ENCODE assay signal across 1 cellular context in the genomic region with DNA sequence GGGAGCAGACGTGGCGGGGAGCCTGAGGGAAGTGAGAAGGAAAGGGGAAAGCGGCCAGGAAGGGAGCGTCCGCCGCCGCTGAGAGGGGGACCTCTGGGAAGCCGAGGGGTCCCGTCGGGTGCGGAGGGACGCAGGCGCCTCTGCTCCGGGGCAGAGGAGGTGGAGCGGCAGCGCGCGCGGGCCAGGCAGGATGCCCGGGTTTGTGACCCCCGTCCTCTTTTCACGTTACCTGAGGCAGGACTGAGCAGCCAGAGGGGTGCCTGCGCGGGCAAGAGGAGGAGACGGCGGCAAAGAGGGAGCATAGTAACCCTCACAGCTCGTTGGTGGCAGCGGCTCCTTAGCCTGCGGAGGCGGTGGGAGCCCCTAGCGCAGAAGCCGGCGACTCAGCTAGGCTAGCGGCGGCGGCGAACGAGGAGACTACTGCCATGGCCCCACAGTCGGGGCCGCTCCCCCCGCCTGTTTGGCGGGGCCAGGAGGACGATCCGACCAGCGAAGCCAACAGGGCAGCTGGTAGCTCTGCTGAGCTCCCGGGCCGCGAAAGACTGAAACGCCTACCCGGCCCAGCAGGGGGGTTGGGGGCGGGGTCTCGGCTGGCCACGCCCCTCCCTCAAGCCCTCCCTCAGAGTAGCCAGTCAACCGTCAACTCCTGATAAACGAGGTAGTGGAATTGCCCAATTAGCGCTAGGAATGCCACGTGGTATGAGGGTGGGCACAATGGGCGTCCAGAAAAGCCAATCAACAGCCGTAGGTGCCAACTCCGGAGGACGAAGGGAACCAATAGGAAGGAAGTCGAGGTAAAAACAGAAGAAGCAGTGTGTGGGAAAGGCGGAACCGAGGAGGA.
TF ChIP-seq lines count a peak whose summit lies in the region.

A gene with protein sequence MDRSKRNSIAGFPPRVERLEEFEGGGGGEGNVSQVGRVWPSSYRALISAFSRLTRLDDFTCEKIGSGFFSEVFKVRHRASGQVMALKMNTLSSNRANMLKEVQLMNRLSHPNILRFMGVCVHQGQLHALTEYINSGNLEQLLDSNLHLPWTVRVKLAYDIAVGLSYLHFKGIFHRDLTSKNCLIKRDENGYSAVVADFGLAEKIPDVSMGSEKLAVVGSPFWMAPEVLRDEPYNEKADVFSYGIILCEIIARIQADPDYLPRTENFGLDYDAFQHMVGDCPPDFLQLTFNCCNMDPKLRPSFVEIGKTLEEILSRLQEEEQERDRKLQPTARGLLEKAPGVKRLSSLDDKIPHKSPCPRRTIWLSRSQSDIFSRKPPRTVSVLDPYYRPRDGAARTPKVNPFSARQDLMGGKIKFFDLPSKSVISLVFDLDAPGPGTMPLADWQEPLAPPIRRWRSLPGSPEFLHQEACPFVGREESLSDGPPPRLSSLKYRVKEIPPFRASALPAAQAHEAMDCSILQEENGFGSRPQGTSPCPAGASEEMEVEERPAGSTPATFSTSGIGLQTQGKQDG (minus strand): TSS at position 541 of the 841 bp plus-strand sequence. CDS start 33,378 bp downstream, outside the sequence.

TF ChIP-seq in K562, 482 proteins besides CTCF, POLR2A, EP300 and RAD21 (continued from another document and continues in another):
- TF ChIP-seq, protein P1, sequence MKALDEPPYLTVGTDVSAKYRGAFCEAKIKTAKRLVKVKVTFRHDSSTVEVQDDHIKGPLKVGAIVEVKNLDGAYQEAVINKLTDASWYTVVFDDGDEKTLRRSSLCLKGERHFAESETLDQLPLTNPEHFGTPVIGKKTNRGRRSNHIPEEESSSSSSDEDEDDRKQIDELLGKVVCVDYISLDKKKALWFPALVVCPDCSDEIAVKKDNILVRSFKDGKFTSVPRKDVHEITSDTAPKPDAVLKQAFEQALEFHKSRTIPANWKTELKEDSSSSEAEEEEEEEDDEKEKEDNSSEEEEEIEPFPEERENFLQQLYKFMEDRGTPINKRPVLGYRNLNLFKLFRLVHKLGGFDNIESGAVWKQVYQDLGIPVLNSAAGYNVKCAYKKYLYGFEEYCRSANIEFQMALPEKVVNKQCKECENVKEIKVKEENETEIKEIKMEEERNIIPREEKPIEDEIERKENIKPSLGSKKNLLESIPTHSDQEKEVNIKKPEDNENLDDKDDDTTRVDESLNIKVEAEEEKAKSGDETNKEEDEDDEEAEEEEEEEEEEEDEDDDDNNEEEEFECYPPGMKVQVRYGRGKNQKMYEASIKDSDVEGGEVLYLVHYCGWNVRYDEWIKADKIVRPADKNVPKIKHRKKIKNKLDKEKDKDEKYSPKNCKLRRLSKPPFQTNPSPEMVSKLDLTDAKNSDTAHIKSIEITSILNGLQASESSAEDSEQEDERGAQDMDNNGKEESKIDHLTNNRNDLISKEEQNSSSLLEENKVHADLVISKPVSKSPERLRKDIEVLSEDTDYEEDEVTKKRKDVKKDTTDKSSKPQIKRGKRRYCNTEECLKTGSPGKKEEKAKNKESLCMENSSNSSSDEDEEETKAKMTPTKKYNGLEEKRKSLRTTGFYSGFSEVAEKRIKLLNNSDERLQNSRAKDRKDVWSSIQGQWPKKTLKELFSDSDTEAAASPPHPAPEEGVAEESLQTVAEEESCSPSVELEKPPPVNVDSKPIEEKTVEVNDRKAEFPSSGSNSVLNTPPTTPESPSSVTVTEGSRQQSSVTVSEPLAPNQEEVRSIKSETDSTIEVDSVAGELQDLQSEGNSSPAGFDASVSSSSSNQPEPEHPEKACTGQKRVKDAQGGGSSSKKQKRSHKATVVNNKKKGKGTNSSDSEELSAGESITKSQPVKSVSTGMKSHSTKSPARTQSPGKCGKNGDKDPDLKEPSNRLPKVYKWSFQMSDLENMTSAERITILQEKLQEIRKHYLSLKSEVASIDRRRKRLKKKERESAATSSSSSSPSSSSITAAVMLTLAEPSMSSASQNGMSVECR (CRISPR knock-in tag; IDR thresholded peaks at IDR 0.05), result 0 out of 2 replicates have a peak, but pooled peaks have one; percentile 34
- TF ChIP-seq, protein P2, sequence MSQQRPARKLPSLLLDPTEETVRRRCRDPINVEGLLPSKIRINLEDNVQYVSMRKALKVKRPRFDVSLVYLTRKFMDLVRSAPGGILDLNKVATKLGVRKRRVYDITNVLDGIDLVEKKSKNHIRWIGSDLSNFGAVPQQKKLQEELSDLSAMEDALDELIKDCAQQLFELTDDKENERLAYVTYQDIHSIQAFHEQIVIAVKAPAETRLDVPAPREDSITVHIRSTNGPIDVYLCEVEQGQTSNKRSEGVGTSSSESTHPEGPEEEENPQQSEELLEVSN (IDR thresholded peaks at IDR 0.05; ENCODE audit: borderline replicate concordance in 1 of 2, extremely low read depth in 1 of 2, insufficient read depth in 1 of 2, insufficient read length in 1 of 2, low read depth in 1 of 2, low read length in 1 of 2, poor library complexity in 1 of 2, severe bottlenecking in 1 of 2), result peak; percentile 88 to 91
- TF ChIP-seq TBP (optimal IDR thresholded peaks at IDR 0.05; ENCODE audit: low read depth, low read length) (peak; percentile 53), EP400 (IDR thresholded peaks at IDR 0.05) (peak; percentile 43; the same call in 1 of the 2 replicates), TBL1XR1 (IDR thresholded peaks at IDR 0.05; ENCODE audit: low read length in 2 of 2) (no peak), CC2D1A (IDR thresholded peaks at IDR 0.05) (peak; percentile 86; the same call in 1 of the 2 replicates), CHD2 (IDR thresholded peaks at IDR 0.05; ENCODE audit: low read depth, low read length) (peak; percentile 42), TAL1 (IDR thresholded peaks at IDR 0.05) (no peak), TEAD1 (CRISPR knock-in tag; IDR thresholded peaks at IDR 0.05) (peak in 1 of 2 experiments; percentile 77; a peak in 1 of 4 replicates), XRCC3 (IDR thresholded peaks at IDR 0.05) (no peak), MECOM (CRISPR knock-in tag; IDR thresholded peaks at IDR 0.05) (no peak), SIRT6 (IDR thresholded peaks at IDR 0.05; ENCODE audit: low read depth, low read length) (no peak), PURB (CRISPR knock-in tag; IDR thresholded peaks at IDR 0.05; ENCODE audit: low read depth) (no peak), SMAD2 (IDR thresholded peaks at IDR 0.05; ENCODE audit: low read depth, low read length) (no peak), MTA2 (IDR thresholded peaks at IDR 0.05; ENCODE audit: low read depth) (no peak), CBX1 (IDR thresholded peaks at IDR 0.05; ENCODE audit: low read depth) (peak; percentile 67; the same call in 1 of the 2 replicates), KDM1A (IDR thresholded peaks at IDR 0.05) (no peak), SREBF2 (CRISPR knock-in tag; IDR thresholded peaks at IDR 0.05) (no peak), ZNF239 (CRISPR knock-in tag; IDR thresholded peaks at IDR 0.05) (no peak)
- TF ChIP-seq, protein P3, sequence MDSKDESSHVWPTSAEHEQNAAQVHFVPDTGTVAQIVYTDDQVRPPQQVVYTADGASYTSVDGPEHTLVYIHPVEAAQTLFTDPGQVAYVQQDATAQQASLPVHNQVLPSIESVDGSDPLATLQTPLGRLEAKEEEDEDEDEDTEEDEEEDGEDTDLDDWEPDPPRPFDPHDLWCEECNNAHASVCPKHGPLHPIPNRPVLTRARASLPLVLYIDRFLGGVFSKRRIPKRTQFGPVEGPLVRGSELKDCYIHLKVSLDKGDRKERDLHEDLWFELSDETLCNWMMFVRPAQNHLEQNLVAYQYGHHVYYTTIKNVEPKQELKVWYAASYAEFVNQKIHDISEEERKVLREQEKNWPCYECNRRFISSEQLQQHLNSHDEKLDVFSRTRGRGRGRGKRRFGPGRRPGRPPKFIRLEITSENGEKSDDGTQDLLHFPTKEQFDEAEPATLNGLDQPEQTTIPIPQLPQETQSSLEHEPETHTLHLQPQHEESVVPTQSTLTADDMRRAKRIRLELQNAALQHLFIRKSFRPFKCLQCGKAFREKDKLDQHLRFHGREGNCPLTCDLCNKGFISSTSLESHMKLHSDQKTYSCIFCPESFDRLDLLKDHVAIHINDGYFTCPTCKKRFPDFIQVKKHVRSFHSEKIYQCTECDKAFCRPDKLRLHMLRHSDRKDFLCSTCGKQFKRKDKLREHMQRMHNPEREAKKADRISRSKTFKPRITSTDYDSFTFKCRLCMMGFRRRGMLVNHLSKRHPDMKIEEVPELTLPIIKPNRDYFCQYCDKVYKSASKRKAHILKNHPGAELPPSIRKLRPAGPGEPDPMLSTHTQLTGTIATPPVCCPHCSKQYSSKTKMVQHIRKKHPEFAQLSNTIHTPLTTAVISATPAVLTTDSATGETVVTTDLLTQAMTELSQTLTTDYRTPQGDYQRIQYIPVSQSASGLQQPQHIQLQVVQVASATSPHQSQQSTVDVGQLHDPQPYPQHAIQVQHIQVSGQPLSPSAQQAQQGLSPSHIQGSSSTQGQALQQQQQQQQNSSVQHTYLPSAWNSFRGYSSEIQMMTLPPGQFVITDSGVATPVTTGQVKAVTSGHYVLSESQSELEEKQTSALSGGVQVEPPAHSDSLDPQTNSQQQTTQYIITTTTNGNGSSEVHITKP (IDR thresholded peaks at IDR 0.05; ENCODE audit: partially characterized antibody), result peak; percentile 49
- TF ChIP-seq, protein P4, sequence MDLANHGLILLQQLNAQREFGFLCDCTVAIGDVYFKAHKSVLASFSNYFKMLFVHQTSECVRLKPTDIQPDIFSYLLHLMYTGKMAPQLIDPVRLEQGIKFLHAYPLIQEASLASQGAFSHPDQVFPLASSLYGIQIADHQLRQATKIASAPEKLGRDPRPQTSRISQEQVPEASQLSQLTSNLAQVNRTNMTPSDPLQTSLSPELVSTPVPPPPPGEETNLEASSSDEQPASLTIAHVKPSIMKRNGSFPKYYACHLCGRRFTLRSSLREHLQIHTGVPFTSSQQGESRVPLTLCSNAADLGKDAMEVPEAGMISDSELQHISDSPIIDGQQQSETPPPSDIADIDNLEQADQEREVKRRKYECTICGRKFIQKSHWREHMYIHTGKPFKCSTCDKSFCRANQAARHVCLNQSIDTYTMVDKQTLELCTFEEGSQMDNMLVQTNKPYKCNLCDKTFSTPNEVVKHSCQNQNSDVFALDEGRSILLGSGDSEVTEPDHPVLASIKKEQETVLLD (IDR thresholded peaks at IDR 0.05), result peak; percentile 42; the same call in 1 of the 2 replicates
- TF ChIP-seq, protein P5, sequence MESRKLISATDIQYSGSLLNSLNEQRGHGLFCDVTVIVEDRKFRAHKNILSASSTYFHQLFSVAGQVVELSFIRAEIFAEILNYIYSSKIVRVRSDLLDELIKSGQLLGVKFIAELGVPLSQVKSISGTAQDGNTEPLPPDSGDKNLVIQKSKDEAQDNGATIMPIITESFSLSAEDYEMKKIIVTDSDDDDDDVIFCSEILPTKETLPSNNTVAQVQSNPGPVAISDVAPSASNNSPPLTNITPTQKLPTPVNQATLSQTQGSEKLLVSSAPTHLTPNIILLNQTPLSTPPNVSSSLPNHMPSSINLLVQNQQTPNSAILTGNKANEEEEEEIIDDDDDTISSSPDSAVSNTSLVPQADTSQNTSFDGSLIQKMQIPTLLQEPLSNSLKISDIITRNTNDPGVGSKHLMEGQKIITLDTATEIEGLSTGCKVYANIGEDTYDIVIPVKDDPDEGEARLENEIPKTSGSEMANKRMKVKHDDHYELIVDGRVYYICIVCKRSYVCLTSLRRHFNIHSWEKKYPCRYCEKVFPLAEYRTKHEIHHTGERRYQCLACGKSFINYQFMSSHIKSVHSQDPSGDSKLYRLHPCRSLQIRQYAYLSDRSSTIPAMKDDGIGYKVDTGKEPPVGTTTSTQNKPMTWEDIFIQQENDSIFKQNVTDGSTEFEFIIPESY (CRISPR knock-in tag; IDR thresholded peaks at IDR 0.05), result 0 out of 2 replicates have a peak, but pooled peaks have one; percentile 35
- TF ChIP-seq, protein P6, sequence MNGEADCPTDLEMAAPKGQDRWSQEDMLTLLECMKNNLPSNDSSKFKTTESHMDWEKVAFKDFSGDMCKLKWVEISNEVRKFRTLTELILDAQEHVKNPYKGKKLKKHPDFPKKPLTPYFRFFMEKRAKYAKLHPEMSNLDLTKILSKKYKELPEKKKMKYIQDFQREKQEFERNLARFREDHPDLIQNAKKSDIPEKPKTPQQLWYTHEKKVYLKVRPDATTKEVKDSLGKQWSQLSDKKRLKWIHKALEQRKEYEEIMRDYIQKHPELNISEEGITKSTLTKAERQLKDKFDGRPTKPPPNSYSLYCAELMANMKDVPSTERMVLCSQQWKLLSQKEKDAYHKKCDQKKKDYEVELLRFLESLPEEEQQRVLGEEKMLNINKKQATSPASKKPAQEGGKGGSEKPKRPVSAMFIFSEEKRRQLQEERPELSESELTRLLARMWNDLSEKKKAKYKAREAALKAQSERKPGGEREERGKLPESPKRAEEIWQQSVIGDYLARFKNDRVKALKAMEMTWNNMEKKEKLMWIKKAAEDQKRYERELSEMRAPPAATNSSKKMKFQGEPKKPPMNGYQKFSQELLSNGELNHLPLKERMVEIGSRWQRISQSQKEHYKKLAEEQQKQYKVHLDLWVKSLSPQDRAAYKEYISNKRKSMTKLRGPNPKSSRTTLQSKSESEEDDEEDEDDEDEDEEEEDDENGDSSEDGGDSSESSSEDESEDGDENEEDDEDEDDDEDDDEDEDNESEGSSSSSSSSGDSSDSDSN (IDR thresholded peaks at IDR 0.05; ENCODE audit: borderline replicate concordance in 1 of 2, low read depth in 2 of 2, low read length in 2 of 2), result peak; percentile 45 to 65; a peak in 1 of 4 replicates
- TF ChIP-seq, protein P7, sequence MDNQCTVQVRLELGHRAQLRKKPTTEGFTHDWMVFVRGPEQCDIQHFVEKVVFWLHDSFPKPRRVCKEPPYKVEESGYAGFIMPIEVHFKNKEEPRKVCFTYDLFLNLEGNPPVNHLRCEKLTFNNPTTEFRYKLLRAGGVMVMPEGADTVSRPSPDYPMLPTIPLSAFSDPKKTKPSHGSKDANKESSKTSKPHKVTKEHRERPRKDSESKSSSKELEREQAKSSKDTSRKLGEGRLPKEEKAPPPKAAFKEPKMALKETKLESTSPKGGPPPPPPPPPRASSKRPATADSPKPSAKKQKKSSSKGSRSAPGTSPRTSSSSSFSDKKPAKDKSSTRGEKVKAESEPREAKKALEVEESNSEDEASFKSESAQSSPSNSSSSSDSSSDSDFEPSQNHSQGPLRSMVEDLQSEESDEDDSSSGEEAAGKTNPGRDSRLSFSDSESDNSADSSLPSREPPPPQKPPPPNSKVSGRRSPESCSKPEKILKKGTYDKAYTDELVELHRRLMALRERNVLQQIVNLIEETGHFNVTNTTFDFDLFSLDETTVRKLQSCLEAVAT (IDR thresholded peaks at IDR 0.05), result no peak
- TF ChIP-seq, protein P8, sequence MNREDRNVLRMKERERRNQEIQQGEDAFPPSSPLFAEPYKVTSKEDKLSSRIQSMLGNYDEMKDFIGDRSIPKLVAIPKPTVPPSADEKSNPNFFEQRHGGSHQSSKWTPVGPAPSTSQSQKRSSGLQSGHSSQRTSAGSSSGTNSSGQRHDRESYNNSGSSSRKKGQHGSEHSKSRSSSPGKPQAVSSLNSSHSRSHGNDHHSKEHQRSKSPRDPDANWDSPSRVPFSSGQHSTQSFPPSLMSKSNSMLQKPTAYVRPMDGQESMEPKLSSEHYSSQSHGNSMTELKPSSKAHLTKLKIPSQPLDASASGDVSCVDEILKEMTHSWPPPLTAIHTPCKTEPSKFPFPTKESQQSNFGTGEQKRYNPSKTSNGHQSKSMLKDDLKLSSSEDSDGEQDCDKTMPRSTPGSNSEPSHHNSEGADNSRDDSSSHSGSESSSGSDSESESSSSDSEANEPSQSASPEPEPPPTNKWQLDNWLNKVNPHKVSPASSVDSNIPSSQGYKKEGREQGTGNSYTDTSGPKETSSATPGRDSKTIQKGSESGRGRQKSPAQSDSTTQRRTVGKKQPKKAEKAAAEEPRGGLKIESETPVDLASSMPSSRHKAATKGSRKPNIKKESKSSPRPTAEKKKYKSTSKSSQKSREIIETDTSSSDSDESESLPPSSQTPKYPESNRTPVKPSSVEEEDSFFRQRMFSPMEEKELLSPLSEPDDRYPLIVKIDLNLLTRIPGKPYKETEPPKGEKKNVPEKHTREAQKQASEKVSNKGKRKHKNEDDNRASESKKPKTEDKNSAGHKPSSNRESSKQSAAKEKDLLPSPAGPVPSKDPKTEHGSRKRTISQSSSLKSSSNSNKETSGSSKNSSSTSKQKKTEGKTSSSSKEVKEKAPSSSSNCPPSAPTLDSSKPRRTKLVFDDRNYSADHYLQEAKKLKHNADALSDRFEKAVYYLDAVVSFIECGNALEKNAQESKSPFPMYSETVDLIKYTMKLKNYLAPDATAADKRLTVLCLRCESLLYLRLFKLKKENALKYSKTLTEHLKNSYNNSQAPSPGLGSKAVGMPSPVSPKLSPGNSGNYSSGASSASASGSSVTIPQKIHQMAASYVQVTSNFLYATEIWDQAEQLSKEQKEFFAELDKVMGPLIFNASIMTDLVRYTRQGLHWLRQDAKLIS (CRISPR knock-in tag; IDR thresholded peaks at IDR 0.05), result 0 out of 2 replicates have a peak, but pooled peaks have one; percentile 42
